Comparison of ENCODE assay signal across 10 cellular contexts in genomic region chr3:114756506-114757279, GRCh38.
DNase-seq lines count a peak whose midpoint lies in the region; ATAC-seq and TF ChIP-seq lines count a peak whose summit lies in the region.
"Had no signal": no experiment of that assay in that cellular context is flagged by ENCODE, and none has a peak within 500 bp of the region (broad histone marks: within the 10 kb centered on the region; RNA-seq: fewer than 3 reads in every experiment).

No MANE protein-coding gene starts in this region.

- no peaks in the 10 kb centered on the region for H3F3A ChIP-seq in smooth muscle cell (ENCODE audit: low read depth)

- no peaks in the 10 kb centered on the region for H3K27me3 ChIP-seq in smooth muscle cell (ENCODE audit: low read depth)

- DNase-seq in choroid plexus epithelial cell (ENCODE audit: low read depth) (peak; percentile 43), smooth muscle cell (lab: John Stamatoyannopoulos, UW; ENCODE audit: unreplicated experiment) (no peak), SW480 (ENCODE audit: low spot score) (no peak), NCI-H2171 (lab: John Stamatoyannopoulos, UW) (no peak), NCI-H128 (lab: John Stamatoyannopoulos, UW; ENCODE audit: unreplicated experiment) (no peak), amniotic stem cell (lab: John Stamatoyannopoulos, UW) (no peak)
- DNase-seq: erythroblast, T-helper 1 cell had no signal

- H3K79me2 ChIP-seq in smooth muscle cell (ENCODE audit: low read depth) = no peaks in the 10 kb centered on the region

- peaks cover 8% of the 10 kb centered on the region for H3K4me1 ChIP-seq in smooth muscle cell (ENCODE audit: low read depth)

- H3K9ac ChIP-seq in smooth muscle cell (ENCODE audit: low read depth) = peak overlapping the region; percentile 50

- no peaks in the 10 kb centered on the region for H4K20me1 ChIP-seq in smooth muscle cell (ENCODE audit: low read depth)

- no peaks in the 10 kb centered on the region for H3K36me3 ChIP-seq in smooth muscle cell (ENCODE audit: low read depth)

- peak overlapping the region; percentile 81 for H3K27ac ChIP-seq in smooth muscle cell (ENCODE audit: low read depth)

- peak; percentile 70 for ATAC-seq in GM18861 (IDR thresholded peaks at IDR 0.05; ENCODE audit: unreplicated experiment)
- peak; percentile 82 for ATAC-seq in HG02798 (IDR thresholded peaks at IDR 0.05; ENCODE audit: poor library complexity, unreplicated experiment)

- H3K4me3 ChIP-seq in choroid plexus epithelial cell (ENCODE audit: low read depth, low read length) = no peak overlapping the region
- H3K4me3 ChIP-seq in smooth muscle cell = no peak overlapping the region

- WGBS in smooth muscle cell (ENCODE audit: low lambda C conversion rate) = 45% methylated on average over 2 of the region's 2 CpGs

- H2AFZ ChIP-seq in smooth muscle cell (ENCODE audit: low read depth) = no peak overlapping the region

- no peak overlapping the region for H3K4me2 ChIP-seq in smooth muscle cell

- H3K9me3 ChIP-seq in smooth muscle cell (replicated peaks; ENCODE audit: low read depth) = no peaks in the 10 kb centered on the region

- no peak for TF ChIP-seq CTCF in choroid plexus epithelial cell (conservative IDR thresholded peaks at IDR 0.05; ENCODE audit: low read depth, low read length)
- no peak for TF ChIP-seq CTCF in smooth muscle cell (IDR thresholded peaks at IDR 0.05; ENCODE audit: borderline replicate concordance, insufficient read depth, poor library complexity, severe bottlenecking)
